14 cellular contexts compared by ENCODE assay signal in genomic region chr21:16086936-16087335, GRCh38.
"Had no signal": no experiment of that assay in that cellular context is flagged by ENCODE, and none has a peak within 500 bp of the region (broad histone marks: within the 10 kb centered on the region; RNA-seq: fewer than 3 reads in every experiment).

No MANE protein-coding gene starts in this region.

- H3K4me1 Mint-ChIP-seq: activated CD4-positive, alpha-beta memory T cell treated with anti-CD3 and anti-CD28 coated beads, Interleukin-2, amount 10 ng/mL, durations not matched to agents 7 days and 5 days; activated CD4-positive, alpha-beta T cell treated with anti-CD3 and anti-CD28 coated beads for 36 hours; natural killer cell; stimulated activated memory B cell treated with anti-CD40 and anti-IgM and Interleukin-4, amounts not matched to agents 10 μg/mL and 1 μg/mL and 100 μg/mL, for 72 hours; T-cell had no signal

- H3K4me3 ChIP-seq: lower lobe of right lung, mucosa of descending colon, SK-N-MC, smooth muscle cell, upper lobe of left lung had no signal

- H3K27ac ChIP-seq: lower lobe of right lung, SK-N-MC, upper lobe of left lung had no signal

- H3K36me3 ChIP-seq: lower lobe of right lung, upper lobe of left lung had no signal

- H3K4me3 Mint-ChIP-seq: activated CD4-positive, alpha-beta memory T cell treated with anti-CD3 and anti-CD28 coated beads, Interleukin-2, amount 10 ng/mL, durations not matched to agents 7 days and 5 days; activated CD4-positive, alpha-beta T cell treated with anti-CD3 and anti-CD28 coated beads for 36 hours; activated T-cell treated with anti-CD3 and anti-CD28 coated beads, Interleukin-2, amount 50 U/mL, for 72 hours; effector memory CD8-positive, alpha-beta T cell; natural killer cell; stimulated activated memory B cell treated with anti-CD40 and anti-IgM and Interleukin-4, amounts not matched to agents 10 μg/mL and 1 μg/mL and 100 μg/mL, for 72 hours; T-cell had no signal

- H3K27me3 ChIP-seq: upper lobe of left lung had no signal

- DNase-seq: activated CD4-positive, alpha-beta memory T cell treated with anti-CD3 and anti-CD28 coated beads, Interleukin-2, amount 10 ng/mL, durations not matched to agents 7 days and 5 days; activated CD4-positive, alpha-beta T cell treated with anti-CD3 and anti-CD28 coated beads for 36 hours; activated gamma-delta T cell treated with Interleukin-2 at 50 U/mL for 16 hours; activated T-cell treated with anti-CD3 and anti-CD28 coated beads, Interleukin-2, amount 50 U/mL, for 72 hours; effector memory CD8-positive, alpha-beta T cell; lower lobe of right lung; mucosa of descending colon; natural killer cell; T-cell; T1000; upper lobe of left lung had no signal

- H3K27ac Mint-ChIP-seq: activated CD4-positive, alpha-beta memory T cell treated with anti-CD3 and anti-CD28 coated beads, Interleukin-2, amount 10 ng/mL, durations not matched to agents 7 days and 5 days; activated CD4-positive, alpha-beta T cell treated with anti-CD3 and anti-CD28 coated beads for 36 hours; activated T-cell treated with anti-CD3 and anti-CD28 coated beads, Interleukin-2, amount 50 U/mL, for 72 hours; effector memory CD8-positive, alpha-beta T cell; natural killer cell; stimulated activated memory B cell treated with anti-CD40 and anti-IgM and Interleukin-4, amounts not matched to agents 10 μg/mL and 1 μg/mL and 100 μg/mL, for 72 hours; T-cell had no signal

- ATAC-seq: activated CD4-positive, alpha-beta T cell treated with anti-CD3 and anti-CD28 coated beads for 36 hours; activated T-cell treated with anti-CD3 and anti-CD28 coated beads, Interleukin-2, amount 50 U/mL, for 72 hours; effector memory CD8-positive, alpha-beta T cell; lower lobe of right lung; mucosa of descending colon; natural killer cell; stimulated activated memory B cell treated with anti-CD40 and anti-IgM and Interleukin-4, amounts not matched to agents 10 μg/mL and 1 μg/mL and 100 μg/mL, for 72 hours; T-cell had no signal

- H3K36me3 Mint-ChIP-seq: natural killer cell; stimulated activated memory B cell treated with anti-CD40 and anti-IgM and Interleukin-4, amounts not matched to agents 10 μg/mL and 1 μg/mL and 100 μg/mL, for 72 hours; T-cell had no signal

- H3K9me3 Mint-ChIP-seq: activated CD4-positive, alpha-beta memory T cell treated with anti-CD3 and anti-CD28 coated beads, Interleukin-2, amount 10 ng/mL, durations not matched to agents 7 days and 5 days; activated T-cell treated with anti-CD3 and anti-CD28 coated beads, Interleukin-2, amount 50 U/mL, for 72 hours; natural killer cell; stimulated activated memory B cell treated with anti-CD40 and anti-IgM and Interleukin-4, amounts not matched to agents 10 μg/mL and 1 μg/mL and 100 μg/mL, for 72 hours; T-cell had no signal

- H3K4me1 ChIP-seq: lower lobe of right lung, upper lobe of left lung had no signal

- H3K27me3 Mint-ChIP-seq: activated CD4-positive, alpha-beta memory T cell treated with anti-CD3 and anti-CD28 coated beads, Interleukin-2, amount 10 ng/mL, durations not matched to agents 7 days and 5 days; activated CD4-positive, alpha-beta T cell treated with anti-CD3 and anti-CD28 coated beads for 36 hours; effector memory CD8-positive, alpha-beta T cell; stimulated activated memory B cell treated with anti-CD40 and anti-IgM and Interleukin-4, amounts not matched to agents 10 μg/mL and 1 μg/mL and 100 μg/mL, for 72 hours; T-cell had no signal

- H3K9me3 ChIP-seq: lower lobe of right lung, mucosa of descending colon, upper lobe of left lung had no signal
